20 cellular contexts compared by ENCODE assay signal in genomic region chr5:104472811-104473210, GRCh38.
"Had no signal": no experiment of that assay in that cellular context is flagged by ENCODE, and none has a peak within 500 bp of the region (broad histone marks: within the 10 kb centered on the region; RNA-seq: fewer than 3 reads in every experiment).

No MANE protein-coding gene starts in this region.

- DNase-seq: stimulated activated CD4-positive, alpha-beta T cell treated with anti-CD3 and anti-CD28 coated beads, Interleukin-2, amount 100 ng/mL, for 48 hours; stimulated activated CD4-positive, alpha-beta T cell treated with anti-CD3 and anti-CD28 coated beads, Interleukin-4, amount 100 ng/mL, for 1 hour; stimulated activated CD4-positive, alpha-beta T cell treated with anti-CD3 and anti-CD28 coated beads, Interleukin-4, amount 100 ng/mL, for 24 hours; stimulated activated CD4-positive, alpha-beta T cell treated with anti-CD3 and anti-CD28 coated beads, Interleukin-4, amount 100 ng/mL, for 4 hours; stimulated activated CD8-positive, alpha-beta memory T cell treated with anti-CD3 and anti-CD28 coated beads, Interleukin-4, amount 100 ng/mL, for 48 hours; stimulated activated naive B cell treated with anti-CD40 and anti-IgM and Interleukin-4, amounts not matched to agents 10 μg/mL and 1 μg/mL and 100 μg/mL, for 72 hours; stimulated activated naive CD4-positive, alpha-beta T cell; stimulated activated naive CD4-positive, alpha-beta T cell treated with Interleukin-2 at 50 U/mL for 16 hours; stimulated activated naive CD8-positive, alpha-beta T cell treated with anti-CD3 and anti-CD28 coated beads, Interleukin-15, amount 100 ng/mL, for 72 hours; stimulated activated naive CD8-positive, alpha-beta T cell treated with anti-CD3 and anti-CD28 coated beads, Interleukin-15, Interleukin-2, amounts not matched to agents 100 U/mL and 50 U/mL, for 24 hours; stomach; substantia nigra; testis; thyroid gland; tibial artery; transverse colon; trophoblast cell; upper lobe of left lung; upper lobe of right lung; uterus had no signal
